ENCODE assay signal across 8 cellular contexts in the genomic region with DNA sequence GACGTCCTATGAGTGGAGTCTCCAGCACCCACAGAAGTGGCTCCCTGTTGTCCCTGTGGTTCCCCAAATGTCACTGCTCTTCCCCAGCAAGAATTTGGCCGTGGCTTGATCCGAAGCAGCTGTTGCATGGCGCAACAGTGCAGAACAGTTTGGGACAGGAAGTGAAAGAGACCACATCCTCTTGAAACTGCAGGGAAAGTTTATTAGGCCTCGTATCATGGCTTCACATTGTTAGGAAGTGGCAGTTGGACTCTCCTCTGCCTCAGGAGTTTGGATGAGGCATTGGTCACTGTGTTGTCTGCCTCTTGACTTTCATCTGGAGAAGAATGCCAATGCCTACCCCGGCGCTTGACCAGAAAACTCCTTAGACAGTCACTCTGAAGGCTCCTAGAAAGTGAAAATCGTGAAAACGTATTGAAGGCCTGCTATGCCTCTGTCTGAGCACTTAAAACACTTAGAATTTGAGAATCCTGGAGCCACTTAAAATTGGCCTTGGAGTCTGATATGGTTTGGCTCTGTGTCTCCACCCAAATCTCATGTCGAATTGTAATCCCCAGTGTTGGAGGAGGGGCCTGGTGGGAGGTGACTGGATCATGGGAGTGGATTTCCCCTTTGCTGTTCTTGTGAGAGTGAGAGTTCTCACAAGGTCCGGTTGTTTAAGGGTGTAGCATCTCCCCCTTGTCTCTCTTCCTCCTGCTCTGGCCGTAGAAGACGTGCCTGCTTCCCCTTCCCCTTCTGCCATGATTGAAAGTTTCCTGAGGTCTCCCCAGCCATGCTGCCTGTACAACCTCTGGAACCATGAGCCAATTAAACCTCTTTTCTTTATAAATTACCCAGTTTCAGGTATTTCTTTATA.
A peak's percentile ranks its signal among the peaks of the same experiment; 100 is the strongest.
DNase-seq lines count a peak whose midpoint lies in the region; ATAC-seq, FAIRE-seq and TF ChIP-seq lines count a peak whose summit lies in the region.

No MANE protein-coding gene starts in this region.

- no peak overlapping the region for H2AK5ac ChIP-seq in mesendoderm (ENCODE audit: low read length)

- H3K18ac ChIP-seq in mesendoderm (ENCODE audit: low read length) = no peak overlapping the region

- H2BK120ac ChIP-seq in mesendoderm (ENCODE audit: low read depth, low read length) = no peak overlapping the region

- no peak overlapping the region for H4K8ac ChIP-seq in mesendoderm (ENCODE audit: low read depth, low read length)

- POLR2A ChIA-PET in HepG2 (lab: Yijun Ruan, JAX) = no interaction called here

- H3K4me1 ChIP-seq in liver (ENCODE audit: control insufficient read depth in 4 of 4, insufficient read depth in 4 of 4, low read length in 3 of 4) = peaks cover 0 to 3% (median 0%) of the 10 kb centered on the region in 4 donors
- H3K4me1 ChIP-seq in HepG2 (ENCODE audit: insufficient read depth, low read length) = no peaks in the 10 kb centered on the region
- H3K4me1 ChIP-seq in muscle layer of duodenum (ENCODE audit: control insufficient read depth in 1 of 2, insufficient read depth in 2 of 2, low read length in 2 of 2) = peaks cover 0 to 12% of the 10 kb centered on the region in 2 donors
- no peaks in the 10 kb centered on the region for H3K4me1 ChIP-seq in mesendoderm (ENCODE audit: control insufficient read depth, low read depth, low read length)

- H3K9me3 ChIP-seq in liver (ENCODE audit: control insufficient read depth in 4 of 4, low read length in 3 of 4) (no peaks in the 10 kb centered on the region), HepG2 (ENCODE audit: low read length) (no peaks in the 10 kb centered on the region), WERI-Rb-1 (ENCODE audit: severe bottlenecking) (no peaks in the 10 kb centered on the region), muscle layer of duodenum (ENCODE audit: control insufficient read depth in 1 of 2, low read length in 2 of 2) (no peaks in the 10 kb centered on the region)

- no peaks in the 10 kb centered on the region for H3K27me3 ChIP-seq in liver (ENCODE audit: control insufficient read depth in 4 of 4, insufficient read depth in 4 of 4, low read length in 3 of 4)
- H3K27me3 ChIP-seq in HepG2 (ENCODE audit: control insufficient read depth in 1 of 2, insufficient read depth in 2 of 2, low read length in 2 of 2) = no peaks in the 10 kb centered on the region
- no peaks in the 10 kb centered on the region for H3K27me3 ChIP-seq in WERI-Rb-1 (ENCODE audit: insufficient read depth, low read depth, severe bottlenecking)
- H3K27me3 ChIP-seq in muscle layer of duodenum (ENCODE audit: low read depth, low read length) = no peaks in the 10 kb centered on the region
- no peaks in the 10 kb centered on the region for H3K27me3 ChIP-seq in mesendoderm (ENCODE audit: insufficient read depth, low read length, poor library complexity)

- no peak for TF ChIP-seq POLR2A in HepG2 (IDR thresholded peaks at IDR 0.05; ENCODE audit: insufficient read depth in 1 of 2, low read depth in 2 of 2, low read length in 2 of 2)

- 79% methylated on average over 13 of the region's 13 CpGs for WGBS in liver
- 44% methylated on average over 13 of the region's 13 CpGs for WGBS in HepG2 (ENCODE audit: low lambda C conversion rate)
- no CpG with 5 or more reads among the region's 13 CpGs for WGBS in mesendoderm (ENCODE audit: extremely low coverage, insufficient coverage, low lambda C conversion rate)

- no peak overlapping the region for H2AFZ ChIP-seq in HepG2 (ENCODE audit: low read length)

- no peak overlapping the region for H4K5ac ChIP-seq in mesendoderm (ENCODE audit: low read length)

- H3K4me2 ChIP-seq in HepG2 (ENCODE audit: low read depth, low read length) = no peak overlapping the region
- no peak overlapping the region for H3K4me2 ChIP-seq in mesendoderm (ENCODE audit: low read length)

- H3K36me3 ChIP-seq in liver (ENCODE audit: control insufficient read depth in 4 of 4, insufficient read depth in 3 of 4, low read depth in 1 of 4, low read length in 3 of 4) = no peaks in the 10 kb centered on the region
- no peaks in the 10 kb centered on the region for H3K36me3 ChIP-seq in HepG2 (replicated peaks in 1 of 2; ENCODE audit: control insufficient read depth in 1 of 2, insufficient read depth in 2 of 2, low read length in 2 of 2)
- no peaks in the 10 kb centered on the region for H3K36me3 ChIP-seq in WERI-Rb-1
- no peaks in the 10 kb centered on the region for H3K36me3 ChIP-seq in muscle layer of duodenum (ENCODE audit: control insufficient read depth in 1 of 2, insufficient read depth in 2 of 2, low read length in 2 of 2)
- H3K36me3 ChIP-seq in mesendoderm (ENCODE audit: control insufficient read depth, insufficient read depth, low read length) = no peaks in the 10 kb centered on the region

- FAIRE-seq in HepG2 (lab: Jason Lieb, UNC) = no peak

- no peak overlapping the region for H3K4me3 ChIP-seq in liver (ENCODE audit: low read depth in 1 of 3, low read length in 3 of 3)
- no peak overlapping the region for H3K4me3 ChIP-seq in HepG2 (replicated peaks in 1 of 3; ENCODE audit: insufficient read depth in 1 of 3, low read depth in 2 of 3, low read length in 3 of 3)
- no peak overlapping the region for H3K4me3 ChIP-seq in WERI-Rb-1 (ENCODE audit: low read depth, low read length)
- no peak overlapping the region for H3K4me3 ChIP-seq in muscle layer of duodenum (ENCODE audit: low read depth in 1 of 2, low read length in 2 of 2)
- no peak overlapping the region for H3K4me3 ChIP-seq in mesendoderm (ENCODE audit: low read length)

- H3K79me1 ChIP-seq in mesendoderm (ENCODE audit: low read length) = no peaks in the 10 kb centered on the region

- CTCF ChIA-PET in HepG2 (lab: Yijun Ruan, JAX; ENCODE audit: low intra/inter-chr PET ratio, low total read pairs) = no interaction called here

- H4K20me1 ChIP-seq in HepG2 (ENCODE audit: insufficient read depth, low read length) = no peaks in the 10 kb centered on the region

- no peak overlapping the region for H2BK5ac ChIP-seq in mesendoderm (ENCODE audit: low read length)

- peak overlapping the region in 1 of 2 donors; percentile 37 for H3K27ac ChIP-seq in liver (ENCODE audit: low read depth in 1 of 2, low read length in 2 of 2)
- no peak overlapping the region for H3K27ac ChIP-seq in HepG2 (ENCODE audit: extremely low read length, insufficient read depth, low read length)
- H3K27ac ChIP-seq in WERI-Rb-1 = peak overlapping the region; percentile 30
- H3K27ac ChIP-seq in muscle layer of duodenum (ENCODE audit: low read length) = peak overlapping the region; percentile 52
- H3K27ac ChIP-seq in mesendoderm (ENCODE audit: low read depth, low read length) = no peak overlapping the region

- H3K9ac ChIP-seq in liver (ENCODE audit: low read depth in 1 of 2, low read length in 2 of 2) (no peak overlapping the region), HepG2 (ENCODE audit: insufficient read depth, low read depth, low read length) (no peak overlapping the region), mesendoderm (ENCODE audit: low read length) (no peak overlapping the region)

- no peaks in the 10 kb centered on the region for H3K79me2 ChIP-seq in HepG2 (ENCODE audit: insufficient read depth, low read length)
- H3K79me2 ChIP-seq in mesendoderm (ENCODE audit: control insufficient read depth, insufficient read depth, low read length) = no peaks in the 10 kb centered on the region

- no peak overlapping the region for H3K56ac ChIP-seq in mesendoderm (ENCODE audit: low read length)

- no peak overlapping the region for H3K23ac ChIP-seq in mesendoderm (ENCODE audit: low read length)

- BruUV-seq in HepG2 (replicated peaks; lab: Mats Ljungman, UMichigan) = no TSS peak

- TF ChIP-seq CTCF in liver (IDR thresholded peaks at IDR 0.05; ENCODE audit: low read depth, low read length, missing input control) (no peak), HepG2 (CRISPR knock-in tag; IDR thresholded peaks at IDR 0.05) (no peak), WERI-Rb-1 (IDR thresholded peaks at IDR 0.05; ENCODE audit: low read depth, low read length) (no peak)

- H2BK15ac ChIP-seq in mesendoderm (replicated peaks; ENCODE audit: low read depth) = no peak overlapping the region

- in situ Hi-C loops in HepG2 (cut with HindIII; ENCODE audit: extremely low pct_ligation_motif_present, low pct_unique_long_range_greater_than_20kb) = no loop called here

- ATAC-seq in HepG2 = no peak
- ATAC-seq in HG03175 (IDR thresholded peaks at IDR 0.05; ENCODE audit: unreplicated experiment) = peak; percentile 89

- intact Hi-C loops in HepG2 (cut with micrococcal nuclease; ENCODE audit: unreplicated experiment) = no loop called here

- H3K4ac ChIP-seq in mesendoderm (ENCODE audit: low read depth, low read length) = no peak overlapping the region

- TF ChIP-seq EP300 in HepG2 (IDR thresholded peaks at IDR 0.05; ENCODE audit: low read depth in 2 of 2, low read length in 2 of 2) (no peak), HepG2 (CRISPR knock-in tag; IDR thresholded peaks at IDR 0.05; ENCODE audit: borderline replicate concordance) (no peak)

- DNase-seq in HepG2 (ENCODE audit: low spot score) (no peak), WERI-Rb-1 (no peak), mesendoderm (no peak), inferior parietal cortex (ENCODE audit: extremely low spot score) (no peak), SW 1271 (lab: John Stamatoyannopoulos, UW) (no peak)

- TF ChIP-seq RAD21 in liver (IDR thresholded peaks at IDR 0.05) = peak; percentile 6 to 44
- TF ChIP-seq RAD21 in HepG2 (CRISPR knock-in tag; IDR thresholded peaks at IDR 0.05) = no peak

TF ChIP-seq in HepG2, 621 proteins besides CTCF, POLR2A, EP300 and RAD21:
- no peak for TF ChIP-seq ZNF792 (CRISPR knock-in tag; IDR thresholded peaks at IDR 0.05)
- no peak for TF ChIP-seq PCBP2 (optimal IDR thresholded peaks at IDR 0.05; ENCODE audit: low read depth, low read length, poor library complexity, severe bottlenecking)
- no peak for TF ChIP-seq ZNF577 (CRISPR knock-in tag; IDR thresholded peaks at IDR 0.05; ENCODE audit: borderline replicate concordance, low read depth)

Comparison
In these comparisons a context has a peak if more than half of its experiments do, and no peak if none do; other contexts are left out.
1. H3K27ac ChIP-seq: peak in WERI-Rb-1 (single experiment) and muscle layer of duodenum (single experiment); none in HepG2 (single experiment) and mesendoderm (single experiment).